Comparison of ENCODE assay signal across 9 cellular contexts in the genomic region with DNA sequence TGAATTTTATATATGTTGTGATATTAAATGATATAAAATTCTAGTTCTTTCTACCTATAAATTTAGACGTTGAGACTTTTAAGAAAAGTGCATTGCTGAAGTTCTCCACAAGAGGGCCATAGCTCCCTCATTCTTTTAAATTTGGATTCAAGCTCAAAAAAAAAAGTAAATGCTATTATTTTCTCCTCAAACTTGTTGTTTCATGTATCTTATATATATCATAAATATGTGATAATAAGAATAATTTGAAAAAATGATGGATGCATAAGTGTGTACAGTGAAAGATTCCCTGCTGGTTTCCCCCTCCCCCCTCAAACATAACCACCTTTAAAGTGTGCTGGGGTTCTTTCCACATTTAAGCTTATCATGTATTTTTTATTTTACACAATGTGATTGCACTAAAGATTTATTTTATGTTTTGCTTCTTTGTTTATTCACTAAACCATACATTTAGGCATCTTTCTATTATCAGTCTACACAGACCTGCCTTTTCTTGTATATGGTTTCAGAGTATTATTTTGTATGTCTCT.
DNase-seq lines count a peak whose midpoint lies in the region; ATAC-seq, FAIRE-seq and TF ChIP-seq lines count a peak whose summit lies in the region.
"Had no signal": no experiment of that assay in that cellular context is flagged by ENCODE, and none has a peak within 500 bp of the region (broad histone marks: within the 10 kb centered on the region; RNA-seq: fewer than 3 reads in every experiment).

No MANE protein-coding gene starts in this region.

- CTCF ChIA-PET in activated CD8-positive, alpha-beta T cell treated with anti-CD3 and anti-CD28 coated beads for 36 hours (lab: Charles Lee) = interaction anchor here (0.7 to 1.6 kb wide), 10 partner anchors 12 to 879 kb away, joined by 3 to 8 read pairs (median 4); no protein-coding TSS in a partner anchor
- CTCF ChIA-PET in activated CD8-positive, alpha-beta T cell treated with anti-CD3 and anti-CD28 coated beads, Interleukin-2, amount 10 ng/mL, durations not matched to agents 7 days and 5 days (lab: Charles Lee) = interaction anchor here (0.6 to 1.4 kb wide), 5 partner anchors 9 to 804 kb away, joined by 3 to 13 read pairs (median 4); no protein-coding TSS in a partner anchor

- intact Hi-C loops in activated CD8-positive, alpha-beta T cell treated with anti-CD3 and anti-CD28 coated beads for 36 hours (cut with micrococcal nuclease) = no loop called here
- intact Hi-C loops in pancreas (cut with DNase I) = no loop called here

- DNase-seq in activated CD8-positive, alpha-beta T cell treated with anti-CD3 and anti-CD28 coated beads for 36 hours = peak; percentile 2
- DNase-seq in activated CD8-positive, alpha-beta T cell treated with anti-CD3 and anti-CD28 coated beads, Interleukin-2, amount 10 ng/mL, durations not matched to agents 7 days and 5 days = no peak
- peak; percentile 32 for DNase-seq in NCI-H1105 (lab: John Stamatoyannopoulos, UW)
- peak; percentile 72 for DNase-seq in dermis blood vessel endothelial cell
- no peak for DNase-seq in pancreas
- DNase-seq in NCI-H187 (lab: John Stamatoyannopoulos, UW) = no peak
- no peak for DNase-seq in T-helper 2 cell

- H3K4me3 ChIP-seq in pancreas = peak overlapping the region in 2 of 4 donors; percentile 21 to 35

- H3K4me3 Mint-ChIP-seq in activated CD8-positive, alpha-beta T cell treated with anti-CD3 and anti-CD28 coated beads for 36 hours = no peak overlapping the region
- no peak overlapping the region for H3K4me3 Mint-ChIP-seq in activated CD8-positive, alpha-beta T cell treated with anti-CD3 and anti-CD28 coated beads, Interleukin-2, amount 10 ng/mL, durations not matched to agents 7 days and 5 days

- H3K4me1 ChIP-seq in pancreas = peaks cover 0 to 11% (median 4%) of the 10 kb centered on the region in 3 donors

- POLR2A ChIA-PET in activated CD8-positive, alpha-beta T cell treated with anti-CD3 and anti-CD28 coated beads for 36 hours (lab: Charles Lee) = no interaction called here
- POLR2A ChIA-PET in activated CD8-positive, alpha-beta T cell treated with anti-CD3 and anti-CD28 coated beads, Interleukin-2, amount 10 ng/mL, durations not matched to agents 7 days and 5 days (lab: Charles Lee) = no interaction called here

- H3K9me3 Mint-ChIP-seq in activated CD8-positive, alpha-beta T cell treated with anti-CD3 and anti-CD28 coated beads for 36 hours = no peaks in the 10 kb centered on the region
- no peaks in the 10 kb centered on the region for H3K9me3 Mint-ChIP-seq in activated CD8-positive, alpha-beta T cell treated with anti-CD3 and anti-CD28 coated beads, Interleukin-2, amount 10 ng/mL, durations not matched to agents 7 days and 5 days (ENCODE audit: insufficient read depth)

- FAIRE-seq in pancreas (lab: Jason Lieb, UNC) = peak; percentile 91
- FAIRE-seq: colon had no signal

- H3K36me3 Mint-ChIP-seq in activated CD8-positive, alpha-beta T cell treated with anti-CD3 and anti-CD28 coated beads for 36 hours (ENCODE audit: low read depth) = no peaks in the 10 kb centered on the region
- no peaks in the 10 kb centered on the region for H3K36me3 Mint-ChIP-seq in activated CD8-positive, alpha-beta T cell treated with anti-CD3 and anti-CD28 coated beads, Interleukin-2, amount 10 ng/mL, durations not matched to agents 7 days and 5 days (ENCODE audit: low read depth)

- no peaks in the 10 kb centered on the region for H3K27me3 Mint-ChIP-seq in activated CD8-positive, alpha-beta T cell treated with anti-CD3 and anti-CD28 coated beads for 36 hours
- H3K27me3 Mint-ChIP-seq in activated CD8-positive, alpha-beta T cell treated with anti-CD3 and anti-CD28 coated beads, Interleukin-2, amount 10 ng/mL, durations not matched to agents 7 days and 5 days (ENCODE audit: low read depth) = no peaks in the 10 kb centered on the region

- peak; percentile 70 for TF ChIP-seq CTCF in activated CD8-positive, alpha-beta T cell treated with anti-CD3 and anti-CD28 coated beads for 36 hours (IDR thresholded peaks at IDR 0.05)
- TF ChIP-seq CTCF in pancreas (IDR thresholded peaks at IDR 0.05) = peak in 3 of 4 donors; percentile 53 to 65 (median 63)

- no peaks in the 10 kb centered on the region for H3K36me3 ChIP-seq in pancreas

- H3K27ac Mint-ChIP-seq in activated CD8-positive, alpha-beta T cell treated with anti-CD3 and anti-CD28 coated beads for 36 hours = no peak overlapping the region
- no peak overlapping the region for H3K27ac Mint-ChIP-seq in activated CD8-positive, alpha-beta T cell treated with anti-CD3 and anti-CD28 coated beads, Interleukin-2, amount 10 ng/mL, durations not matched to agents 7 days and 5 days

- no peak for ATAC-seq in activated CD8-positive, alpha-beta T cell treated with anti-CD3 and anti-CD28 coated beads for 36 hours
- no peak for ATAC-seq in activated CD8-positive, alpha-beta T cell treated with anti-CD3 and anti-CD28 coated beads, Interleukin-2, amount 10 ng/mL, durations not matched to agents 7 days and 5 days
- peak; percentile 56 to 75 (median 60) for ATAC-seq in pancreas
- ATAC-seq in HG03520 (IDR thresholded peaks at IDR 0.05; ENCODE audit: unreplicated experiment) = no peak

- no peaks in the 10 kb centered on the region for H3K9me3 ChIP-seq in pancreas

- WGBS in pancreas, 2 donors = 0 to 1% methylated on average over 1 of the region's 1 CpG

- H3K27ac ChIP-seq in pancreas = peak overlapping the region in 2 of 4 donors; percentile 33 to 56

- H3K4me1 Mint-ChIP-seq in activated CD8-positive, alpha-beta T cell treated with anti-CD3 and anti-CD28 coated beads for 36 hours (ENCODE audit: low read depth) = no peaks in the 10 kb centered on the region
- H3K4me1 Mint-ChIP-seq in activated CD8-positive, alpha-beta T cell treated with anti-CD3 and anti-CD28 coated beads, Interleukin-2, amount 10 ng/mL, durations not matched to agents 7 days and 5 days (ENCODE audit: low read depth) = no peaks in the 10 kb centered on the region

- no peaks in the 10 kb centered on the region for H3K27me3 ChIP-seq in pancreas

Comparison
In these comparisons a context has a peak if more than half of its experiments do, and no peak if none do; other contexts are left out.
1. DNase-seq: peak in activated CD8-positive, alpha-beta T cell treated with anti-CD3 and anti-CD28 coated beads for 36 hours (single experiment), NCI-H1105 (single experiment) and dermis blood vessel endothelial cell (single experiment); none in activated CD8-positive, alpha-beta T cell treated with anti-CD3 and anti-CD28 coated beads, Interleukin-2, amount 10 ng/mL, durations not matched to agents 7 days and 5 days (single experiment), pancreas (0 of 6), NCI-H187 (0 of 2) and T-helper 2 cell (0 of 5).
2. ATAC-seq: peak in pancreas (4 of 4); none in activated CD8-positive, alpha-beta T cell treated with anti-CD3 and anti-CD28 coated beads for 36 hours (single experiment), activated CD8-positive, alpha-beta T cell treated with anti-CD3 and anti-CD28 coated beads, Interleukin-2, amount 10 ng/mL, durations not matched to agents 7 days and 5 days (single experiment) and HG03520 (single experiment).